In genomic region chr5:10760976-10761841, GRCh38 we compare ENCODE assay signal across 8 cellular contexts. TPM values are rescaled to one million over a fixed set of nuclear protein-coding genes. Genes with fewer than 3 reads are reported as not detected.
DNase-seq lines count a peak whose midpoint lies in the region; ATAC-seq, FAIRE-seq and TF ChIP-seq lines count a peak whose summit lies in the region.

Gene DAP, minus strand, starts transcription at chr5:10761234. Its CDS starts 166 bp downstream, at chr5:10761068.

- peak within 1 kb of the TSS; percentile 80 for H3K4me3 ChIP-seq in upper lobe of right lung

- no peaks in the 10 kb centered on the region for H3K9me3 Mint-ChIP-seq in progenitor cell of endocrine pancreas (ENCODE audit: low read depth)

- TF ChIP-seq CTCF in progenitor cell of endocrine pancreas (IDR thresholded peaks at IDR 0.05; ENCODE audit: unreplicated experiment) (no peak), upper lobe of right lung (IDR thresholded peaks at IDR 0.05) (no peak)

- peaks cover 28% of the 10 kb centered on the region for H3K4me1 Mint-ChIP-seq in progenitor cell of endocrine pancreas (ENCODE audit: low read depth)

- H3K4me1 ChIP-seq in upper lobe of right lung = peaks cover 38% of the 10 kb centered on the region

- ATAC-seq in HG02759 (IDR thresholded peaks at IDR 0.05; ENCODE audit: unreplicated experiment) = peak; percentile 85
- ATAC-seq in left cardiac atrium = peak; percentile 89 to 95
- peak; percentile 93 for ATAC-seq in upper lobe of right lung

- peak within 1 kb of the TSS; percentile 94 for H3K27ac ChIP-seq in upper lobe of right lung

- no peaks in the 10 kb centered on the region for H3K36me3 Mint-ChIP-seq in progenitor cell of endocrine pancreas (ENCODE audit: insufficient read depth)

- peak; percentile 61 for TF ChIP-seq POLR2A in GM12892 (IDR thresholded peaks at IDR 0.05; ENCODE audit: low read depth, low read length)

- H3K4me3 Mint-ChIP-seq in progenitor cell of endocrine pancreas (ENCODE audit: low read depth) = peak within 1 kb of the TSS; percentile 93

- no peaks in the 10 kb centered on the region for H3K36me3 ChIP-seq in upper lobe of right lung

- H3K27ac Mint-ChIP-seq in progenitor cell of endocrine pancreas = peak within 1 kb of the TSS; percentile 97

- intact Hi-C loops in T-helper 1 cell treated with Interleukin-12 subunit alpha and Interleukin-12 subunit beta and Interleukin-4 antibody, amounts not matched to agents 30 ng/mL and 1 ng/mL, for 36 hours (cut with micrococcal nuclease) = loop anchor here (1.0 to 10.0 kb wide), 7 partner anchors 60 to 509 kb away; partner anchors contain the start of genes ANKRD33B, MARCHF6 and ROPN1L
- intact Hi-C loops in left cardiac atrium (cut with DNase I) = no loop called here
- intact Hi-C loops in upper lobe of right lung (cut with DNase I) = no loop called here

- H3K9me3 ChIP-seq in upper lobe of right lung = no peaks in the 10 kb centered on the region

- peaks cover 2% of the 10 kb centered on the region for H3K27me3 Mint-ChIP-seq in progenitor cell of endocrine pancreas

- peak; percentile 99 for FAIRE-seq in GM12892 (lab: Jason Lieb, UNC)

- DNase-seq in GM12892 (ENCODE audit: insufficient read length) (peak; percentile 81), NCI-H128 (lab: John Stamatoyannopoulos, UW; ENCODE audit: unreplicated experiment) (peak; percentile 80), amniotic epithelial cell (ENCODE audit: low read depth) (peak; percentile 79), left cardiac atrium (peak; percentile 89), progenitor cell of endocrine pancreas (ENCODE audit: low spot score, unreplicated experiment) (peak; percentile 82), upper lobe of right lung (peak; percentile 93)

- no peaks in the 10 kb centered on the region for H3K27me3 ChIP-seq in upper lobe of right lung

RNA-seq across cellular contexts. Expression of gene DAP, which starts in this region (rescaled TPM):
- polyA plus RNA-seq in GM12892 (2012; ENCODE audit: missing spikeins) = 54.5 TPM
- total RNA-seq in T-helper 1 cell treated with Interleukin-12 subunit alpha and Interleukin-12 subunit beta and Interleukin-4 antibody, amounts not matched to agents 30 ng/mL and 1 ng/mL, for 36 hours = 63.7 and 65.4 TPM in 2 replicates
- 10 to 100 TPM; 44.6 to 66.9 TPM for total RNA-seq in left cardiac atrium
- 91.1 and 91.4 TPM in 2 replicates for total RNA-seq in progenitor cell of endocrine pancreas
- 105 TPM for total RNA-seq in upper lobe of right lung

Comparison
In these comparisons a context has a peak if more than half of its experiments do, and no peak if none do; other contexts are left out.
1. Peak in every context shown above with its lines: DNase-seq, ATAC-seq, H3K4me3 ChIP-seq and H3K27ac ChIP-seq.